ENCODE assay signal across 7 cellular contexts in the genomic region with DNA sequence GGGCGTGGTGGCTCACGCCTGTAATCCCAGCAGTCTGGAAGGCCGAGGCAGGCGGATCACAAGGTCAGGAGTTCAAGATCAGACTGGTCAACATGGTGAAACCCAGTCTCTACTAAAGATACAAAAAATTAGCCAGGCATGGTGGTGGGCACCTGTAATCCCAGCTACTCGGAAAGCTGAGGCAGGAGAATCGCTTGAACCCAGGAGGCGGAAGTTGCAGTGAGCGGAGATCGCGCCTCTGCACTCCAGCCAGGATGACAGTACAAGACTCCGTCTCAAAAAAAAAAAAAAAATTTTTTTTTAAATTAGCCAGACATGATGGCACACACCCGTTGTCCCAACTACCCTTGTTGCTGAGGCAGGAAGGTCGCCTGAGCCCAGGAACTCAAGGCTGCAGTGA. TPM values are rescaled to one million over a fixed set of nuclear protein-coding genes. Genes with fewer than 3 reads are reported as not detected.
DNase-seq lines count a peak whose midpoint lies in the region; ATAC-seq and TF ChIP-seq lines count a peak whose summit lies in the region.
"Not testable (repeated sequence)": the region's sequence is repeated elsewhere in the genome, so short reads cannot be mapped to it uniquely, and the experiment has no call there.

No MANE protein-coding gene starts in this region.

- peaks cover 30% of the 10 kb centered on the region for H3K36me3 Mint-ChIP-seq in HFFc6 (ENCODE audit: low read depth)
- H3K36me3 Mint-ChIP-seq in T-helper 2 cell treated with Interferon-gamma antibody and Interleukin-4, amounts not matched to agents 5 μg/mL and 100 μg/mL, for 36 hours (ENCODE audit: low read depth): peaks cover 37% of the 10 kb centered on the region
- peaks cover 71% of the 10 kb centered on the region for H3K36me3 Mint-ChIP-seq in activated T-cell treated with anti-CD3 and anti-CD28 coated beads, Interleukin-2, amount 50 U/mL, for 24 hours (ENCODE audit: low read depth)
- peaks cover 16% of the 10 kb centered on the region for H3K36me3 Mint-ChIP-seq in activated naive CD8-positive, alpha-beta T cell
- H3K36me3 Mint-ChIP-seq in central memory CD8-positive, alpha-beta T cell (ENCODE audit: insufficient read depth): peaks cover 25% of the 10 kb centered on the region
- H3K36me3 Mint-ChIP-seq in neural crest cell (ENCODE audit: low read depth): not testable (repeated sequence)
- H3K36me3 Mint-ChIP-seq in stimulated activated naive CD8-positive, alpha-beta T cell treated with anti-CD3 and anti-CD28 coated beads, Interleukin-15, Interleukin-2, amounts not matched to agents 100 ng/mL and 50 ng/mL, for 24 hours (ENCODE audit: low read depth): peaks cover 40% of the 10 kb centered on the region

- peak overlapping the region; percentile 78; the same call in 1 of the 2 replicates for H3K27ac Mint-ChIP-seq in HFFc6
- H3K27ac Mint-ChIP-seq in T-helper 2 cell treated with Interferon-gamma antibody and Interleukin-4, amounts not matched to agents 5 μg/mL and 100 μg/mL, for 36 hours: peak overlapping the region; percentile 15
- H3K27ac Mint-ChIP-seq in activated T-cell treated with anti-CD3 and anti-CD28 coated beads, Interleukin-2, amount 50 U/mL, for 24 hours: peak overlapping the region; percentile 74
- H3K27ac Mint-ChIP-seq in activated naive CD8-positive, alpha-beta T cell: peak overlapping the region; percentile 73
- H3K27ac Mint-ChIP-seq in central memory CD8-positive, alpha-beta T cell (ENCODE audit: low read depth): peak overlapping the region; percentile 50
- H3K27ac Mint-ChIP-seq in neural crest cell (ENCODE audit: unreplicated experiment): not testable (repeated sequence)
- peak overlapping the region; percentile 85 for H3K27ac Mint-ChIP-seq in stimulated activated naive CD8-positive, alpha-beta T cell treated with anti-CD3 and anti-CD28 coated beads, Interleukin-15, Interleukin-2, amounts not matched to agents 100 ng/mL and 50 ng/mL, for 24 hours

- not testable (repeated sequence) for TF ChIP-seq CTCF in HFFc6 (IDR thresholded peaks at IDR 0.05); neural crest cell (conservative IDR thresholded peaks at IDR 0.05)

- peak overlapping the region; percentile 63 for H3K4me3 Mint-ChIP-seq in HFFc6
- H3K4me3 Mint-ChIP-seq in T-helper 2 cell treated with Interferon-gamma antibody and Interleukin-4, amounts not matched to agents 5 μg/mL and 100 μg/mL, for 36 hours; activated naive CD8-positive, alpha-beta T cell; central memory CD8-positive, alpha-beta T cell: not testable (repeated sequence)
- H3K4me3 Mint-ChIP-seq in activated T-cell treated with anti-CD3 and anti-CD28 coated beads, Interleukin-2, amount 50 U/mL, for 24 hours: peak overlapping the region; percentile 34
- H3K4me3 Mint-ChIP-seq in neural crest cell: peak overlapping the region; percentile 72
- H3K4me3 Mint-ChIP-seq in stimulated activated naive CD8-positive, alpha-beta T cell treated with anti-CD3 and anti-CD28 coated beads, Interleukin-15, Interleukin-2, amounts not matched to agents 100 ng/mL and 50 ng/mL, for 24 hours: peak overlapping the region; percentile 56

- H3K27me3 Mint-ChIP-seq in HFFc6 (ENCODE audit: insufficient read depth); T-helper 2 cell treated with Interferon-gamma antibody and Interleukin-4, amounts not matched to agents 5 μg/mL and 100 μg/mL, for 36 hours (ENCODE audit: low read depth); activated T-cell treated with anti-CD3 and anti-CD28 coated beads, Interleukin-2, amount 50 U/mL, for 24 hours; activated naive CD8-positive, alpha-beta T cell; central memory CD8-positive, alpha-beta T cell; neural crest cell (ENCODE audit: low read depth); stimulated activated naive CD8-positive, alpha-beta T cell treated with anti-CD3 and anti-CD28 coated beads, Interleukin-15, Interleukin-2, amounts not matched to agents 100 ng/mL and 50 ng/mL, for 24 hours: not testable (repeated sequence)

- H3K9me3 Mint-ChIP-seq in HFFc6; T-helper 2 cell treated with Interferon-gamma antibody and Interleukin-4, amounts not matched to agents 5 μg/mL and 100 μg/mL, for 36 hours; activated T-cell treated with anti-CD3 and anti-CD28 coated beads, Interleukin-2, amount 50 U/mL, for 24 hours; activated naive CD8-positive, alpha-beta T cell (ENCODE audit: low read depth); central memory CD8-positive, alpha-beta T cell; neural crest cell; stimulated activated naive CD8-positive, alpha-beta T cell treated with anti-CD3 and anti-CD28 coated beads, Interleukin-15, Interleukin-2, amounts not matched to agents 100 ng/mL and 50 ng/mL, for 24 hours: not testable (repeated sequence)

- DNase-seq in HFFc6; T-helper 2 cell treated with Interferon-gamma antibody and Interleukin-4, amounts not matched to agents 5 μg/mL and 100 μg/mL, for 36 hours (ENCODE audit: low spot score); activated T-cell treated with anti-CD3 and anti-CD28 coated beads, Interleukin-2, amount 50 U/mL, for 24 hours; central memory CD8-positive, alpha-beta T cell (ENCODE audit: low spot score in 2 of 2); neural crest cell (ENCODE audit: low read depth, low spot score): not testable (repeated sequence)

- H3K4me1 Mint-ChIP-seq in HFFc6 (ENCODE audit: low read depth): peaks cover 54% of the 10 kb centered on the region
- H3K4me1 Mint-ChIP-seq in T-helper 2 cell treated with Interferon-gamma antibody and Interleukin-4, amounts not matched to agents 5 μg/mL and 100 μg/mL, for 36 hours (ENCODE audit: low read depth): peaks cover 40% of the 10 kb centered on the region
- H3K4me1 Mint-ChIP-seq in activated T-cell treated with anti-CD3 and anti-CD28 coated beads, Interleukin-2, amount 50 U/mL, for 24 hours (ENCODE audit: low read depth): peaks cover 65% of the 10 kb centered on the region
- peaks cover 51% of the 10 kb centered on the region for H3K4me1 Mint-ChIP-seq in activated naive CD8-positive, alpha-beta T cell (ENCODE audit: low read depth)
- peaks cover 35% of the 10 kb centered on the region for H3K4me1 Mint-ChIP-seq in central memory CD8-positive, alpha-beta T cell
- peaks cover 41% of the 10 kb centered on the region for H3K4me1 Mint-ChIP-seq in neural crest cell
- peaks cover 64% of the 10 kb centered on the region for H3K4me1 Mint-ChIP-seq in stimulated activated naive CD8-positive, alpha-beta T cell treated with anti-CD3 and anti-CD28 coated beads, Interleukin-15, Interleukin-2, amounts not matched to agents 100 ng/mL and 50 ng/mL, for 24 hours (ENCODE audit: low read depth)

- ATAC-seq in central memory CD8-positive, alpha-beta T cell (replicated peaks; ENCODE audit: extremely low read depth, poor library complexity, severe bottlenecking): not testable (repeated sequence)

RNA-seq across cellular contexts. Expression of a gene that starts 4.0 kb away (rescaled TPM):
- 100 to 1,000 TPM; 114 to 123 (median 117) TPM for total RNA-seq in HFFc6 (2021; fragmentation: NEBNext Ultra II Directional; extraction: Animal tissue kit (Norgen Biotek cat#: 25700))
- total RNA-seq in neural crest cell: 74.6 and 76.1 TPM in 2 replicates
